16 cellular contexts compared by ENCODE assay signal in genomic region chr1:221511797-221512196, GRCh38.
"Had no signal": no experiment of that assay in that cellular context is flagged by ENCODE, and none has a peak within 500 bp of the region (broad histone marks: within the 10 kb centered on the region; RNA-seq: fewer than 3 reads in every experiment).

No MANE protein-coding gene starts in this region.

- H3K4me1 ChIP-seq: body of pancreas, pancreas, upper lobe of left lung had no signal

- H2AFZ ChIP-seq: hepatocyte had no signal

- H3K36me3 Mint-ChIP-seq: activated naive CD4-positive, alpha-beta T cell treated with anti-CD3 and anti-CD28 coated beads, Interleukin-2, amount 50 U/mL, for 24 hours had no signal

- DNase-seq: activated B cell treated with CpG ODN at 0.5 μM for 24 hours; activated CD4-positive, alpha-beta T cell treated with anti-CD3 and anti-CD28 coated beads, Interleukin-2, amount 10 ng/mL, durations not matched to agents 7 days and 5 days; activated effector memory CD4-positive, alpha-beta T cell treated with Interleukin-2 at 50 U/mL for 16 hours; amniotic stem cell; body of pancreas; effector memory CD8-positive, alpha-beta T cell; kidney glomerular epithelial cell; pancreas; stimulated activated CD4-positive, alpha-beta T cell treated with anti-CD3 and anti-CD28 coated beads, Interleukin-12 subunit alpha, Interleukin-12 subunit beta, amount 100 ng/mL, for 4 hours; stimulated activated CD4-positive, alpha-beta T cell treated with anti-CD3 and anti-CD28 coated beads, Interleukin-2, amount 100 ng/mL, for 48 hours; stimulated activated naive CD4-positive, alpha-beta T cell treated with Interleukin-2 at 50 U/mL for 16 hours; upper lobe of left lung had no signal

- H3K9me3 Mint-ChIP-seq: activated B cell treated with CpG ODN at 0.5 μM for 24 hours; central memory CD8-positive, alpha-beta T cell; effector memory CD8-positive, alpha-beta T cell; neural crest cell had no signal

- H3K4me3 Mint-ChIP-seq: activated B cell treated with CpG ODN at 0.5 μM for 24 hours; activated CD4-positive, alpha-beta T cell treated with anti-CD3 and anti-CD28 coated beads, Interleukin-2, amount 10 ng/mL, durations not matched to agents 7 days and 5 days; activated naive CD4-positive, alpha-beta T cell treated with anti-CD3 and anti-CD28 coated beads, Interleukin-2, amount 50 U/mL, for 24 hours; central memory CD8-positive, alpha-beta T cell; effector memory CD8-positive, alpha-beta T cell; neural crest cell had no signal

- ATAC-seq: body of pancreas; effector memory CD8-positive, alpha-beta T cell; pancreas had no signal

- H3K4me2 ChIP-seq: hepatocyte had no signal

- H3K27me3 Mint-ChIP-seq: activated B cell treated with CpG ODN at 0.5 μM for 24 hours; effector memory CD8-positive, alpha-beta T cell had no signal

- H3K27ac Mint-ChIP-seq: activated B cell treated with CpG ODN at 0.5 μM for 24 hours; activated CD4-positive, alpha-beta T cell treated with anti-CD3 and anti-CD28 coated beads, Interleukin-2, amount 10 ng/mL, durations not matched to agents 7 days and 5 days; activated naive CD4-positive, alpha-beta T cell treated with anti-CD3 and anti-CD28 coated beads, Interleukin-2, amount 50 U/mL, for 24 hours; effector memory CD8-positive, alpha-beta T cell had no signal

- H3K27me3 ChIP-seq: body of pancreas, hepatocyte, pancreas, upper lobe of left lung had no signal

- H3K4me1 Mint-ChIP-seq: activated CD4-positive, alpha-beta T cell treated with anti-CD3 and anti-CD28 coated beads, Interleukin-2, amount 10 ng/mL, durations not matched to agents 7 days and 5 days; activated naive CD4-positive, alpha-beta T cell treated with anti-CD3 and anti-CD28 coated beads, Interleukin-2, amount 50 U/mL, for 24 hours; central memory CD8-positive, alpha-beta T cell; neural crest cell had no signal

- H3K27ac ChIP-seq: body of pancreas, hepatocyte, pancreas, upper lobe of left lung had no signal

- H3K79me2 ChIP-seq: hepatocyte had no signal

- H3K9me3 ChIP-seq: body of pancreas, pancreas, upper lobe of left lung had no signal

- H3K4me3 ChIP-seq: body of pancreas, hepatocyte, pancreas, upper lobe of left lung had no signal

- H3K36me3 ChIP-seq: pancreas, upper lobe of left lung had no signal
